ENCODE assay signal across 9 cellular contexts in genomic region chr17:21549107-21549687, GRCh38.
DNase-seq lines count a peak whose midpoint lies in the region; ATAC-seq, FAIRE-seq and TF ChIP-seq lines count a peak whose summit lies in the region.
"Had no signal": no experiment of that assay in that cellular context is flagged by ENCODE, and none has a peak within 500 bp of the region (broad histone marks: within the 10 kb centered on the region; RNA-seq: fewer than 3 reads in every experiment).

No MANE protein-coding gene starts in this region.

- intact Hi-C loops in A673 (cut with micrococcal nuclease; ENCODE audit: unreplicated experiment), result no loop called here

- peak; percentile 80 for FAIRE-seq in H54 (lab: Jason Lieb, UNC)

- POLR2A ChIA-PET in A673 (lab: Charles Lee; ENCODE audit: low non-redundant PET), result interaction anchor here (0.6 kb wide), 1 partner anchor 734 kb away, joined by 3 read pairs; no protein-coding TSS in a partner anchor

- no peaks in the 10 kb centered on the region for H3K36me3 ChIP-seq in A673 (ENCODE audit: insufficient read depth, low read length, poor library complexity, severe bottlenecking)

- no peaks in the 10 kb centered on the region for H3K9me3 ChIP-seq in A673 (ENCODE audit: low read depth, low read length, poor library complexity, severe bottlenecking)

- H3K4me1 Mint-ChIP-seq in activated T-cell treated with anti-CD3 and anti-CD28 coated beads, Interleukin-2, amount 50 U/mL, for 72 hours (ENCODE audit: low read depth), result peaks cover 43% of the 10 kb centered on the region

- peak; percentile 41 to 50 for ATAC-seq in activated T-cell treated with anti-CD3 and anti-CD28 coated beads, Interleukin-2, amount 50 U/mL, for 72 hours (replicated peaks in 1 of 2)
- ATAC-seq in HG03460 (IDR thresholded peaks at IDR 0.05; ENCODE audit: unreplicated experiment) (no peak), GM18909 (IDR thresholded peaks at IDR 0.05; ENCODE audit: poor library complexity, unreplicated experiment) (no peak)

- no peak for TF ChIP-seq POLR2A in H54 (IDR thresholded peaks at IDR 0.05; ENCODE audit: low read depth, low read length)

- H3K27me3 ChIP-seq in A673 (replicated peaks; ENCODE audit: insufficient read depth, low read depth, low read length, poor library complexity), result no peaks in the 10 kb centered on the region

- H3K36me3 Mint-ChIP-seq in activated T-cell treated with anti-CD3 and anti-CD28 coated beads, Interleukin-2, amount 50 U/mL, for 72 hours (ENCODE audit: insufficient read depth in 2 of 2), result peaks cover 8 to 21% of the 10 kb centered on the region in 2 donors

- no peak for TF ChIP-seq CTCF in A673 (conservative IDR thresholded peaks at IDR 0.05; ENCODE audit: low read depth, low read length)

- H3K9me3 Mint-ChIP-seq in activated T-cell treated with anti-CD3 and anti-CD28 coated beads, Interleukin-2, amount 50 U/mL, for 72 hours, result peaks cover 1 to 3% of the 10 kb centered on the region in 2 donors

- CTCF ChIA-PET in A673 (lab: Charles Lee), result interaction anchor here (0.6 kb wide), 1 partner anchor 557 kb away, joined by 4 read pairs; no protein-coding TSS in a partner anchor

- H3K4me1 ChIP-seq in A673 (ENCODE audit: insufficient read depth, low read length, poor library complexity, severe bottlenecking), result no peaks in the 10 kb centered on the region

- peak overlapping the region; percentile 82 to 88 for H3K4me3 Mint-ChIP-seq in activated T-cell treated with anti-CD3 and anti-CD28 coated beads, Interleukin-2, amount 50 U/mL, for 72 hours

- H3K27me3 Mint-ChIP-seq in activated T-cell treated with anti-CD3 and anti-CD28 coated beads, Interleukin-2, amount 50 U/mL, for 72 hours (ENCODE audit: low read depth), result peaks cover 14% of the 10 kb centered on the region

- H3K4me3 ChIP-seq in A673 (ENCODE audit: low read depth, low read length, poor library complexity, severe bottlenecking), result peak overlapping the region; percentile 9

- DNase-seq in A673 (ENCODE audit: low spot score) (no peak), H54 (ENCODE audit: insufficient read length, low spot score) (no peak), iris pigment epithelial cell (ENCODE audit: low read depth) (peak; percentile 73), ecto neural progenitor cell (ENCODE audit: low spot score) (no peak), amygdala (lab: John Stamatoyannopoulos, UW) (no peak)
- DNase-seq in activated T-cell treated with anti-CD3 and anti-CD28 coated beads, Interleukin-2, amount 50 U/mL, for 72 hours, result peak; percentile 54 to 64
- DNase-seq: RPMI8226 had no signal

- H3K27ac Mint-ChIP-seq in activated T-cell treated with anti-CD3 and anti-CD28 coated beads, Interleukin-2, amount 50 U/mL, for 72 hours, result peak overlapping the region; percentile 45

- BruUV-seq in A673 (replicated peaks; lab: Mats Ljungman, UMichigan), result no TSS peak

- H3K27ac ChIP-seq in A673 (ENCODE audit: low read depth, low read length, poor library complexity, severe bottlenecking), result no peak overlapping the region

Comparison
In these comparisons a context has a peak if more than half of its experiments do, and no peak if none do; other contexts are left out.
1. DNase-seq: peak in activated T-cell treated with anti-CD3 and anti-CD28 coated beads, Interleukin-2, amount 50 U/mL, for 72 hours (2 of 2) and iris pigment epithelial cell (single experiment); none in A673 (single experiment), H54 (single experiment), ecto neural progenitor cell (single experiment) and amygdala (0 of 56).
2. ATAC-seq: peak in activated T-cell treated with anti-CD3 and anti-CD28 coated beads, Interleukin-2, amount 50 U/mL, for 72 hours (2 of 2); none in HG03460 (single experiment) and GM18909 (single experiment).